ENCODE assay signal across 11 cellular contexts in genomic region chr9:34546102-34546833, GRCh38. TPM values are rescaled to one million over a fixed set of nuclear protein-coding genes. Genes with fewer than 3 reads are reported as not detected.
"Had no signal": no experiment of that assay in that cellular context is flagged by ENCODE, and none has a peak within 500 bp of the region (broad histone marks: within the 10 kb centered on the region; RNA-seq: fewer than 3 reads in every experiment).

No MANE protein-coding gene starts in this region.

- H3K36me3 Mint-ChIP-seq: activated naive CD8-positive, alpha-beta T cell; mesothelial cell of epicardium; natural killer cell treated with Interleukin-12 subunit alpha and Interleukin-12 subunit beta and Interleukin-15 and Interleukin-18, amount 100 ng/mL, for 72 hours had no signal

- H3K9me3 Mint-ChIP-seq: activated T-cell treated with anti-CD3 and anti-CD28 coated beads, Interleukin-2, amount 50 U/mL, for 72 hours; effector memory CD8-positive, alpha-beta T cell; mesothelial cell of epicardium; natural killer cell treated with Interleukin-12 subunit alpha and Interleukin-12 subunit beta and Interleukin-15 and Interleukin-18, amount 100 ng/mL, for 72 hours had no signal

- DNase-seq: lower lobe of right lung had no signal

- H3K4me1 Mint-ChIP-seq: mesothelial cell of epicardium had no signal

- H3K4me3 ChIP-seq: lower lobe of right lung, tibial artery had no signal

- H3K9ac ChIP-seq: parathyroid adenoma had no signal

- H3K4me1 ChIP-seq: lower lobe of right lung, parathyroid adenoma, tibial artery had no signal

- H3K9me3 ChIP-seq: lower lobe of right lung, tibial artery had no signal

- H3K27ac Mint-ChIP-seq: activated naive CD8-positive, alpha-beta T cell; activated T-cell treated with anti-CD3 and anti-CD28 coated beads, Interleukin-2, amount 50 U/mL, for 72 hours; effector memory CD8-positive, alpha-beta T cell; mesothelial cell of epicardium; natural killer cell treated with Interleukin-12 subunit alpha and Interleukin-12 subunit beta and Interleukin-15 and Interleukin-18, amount 100 ng/mL, for 72 hours had no signal

- H3K4me3 Mint-ChIP-seq: activated naive CD8-positive, alpha-beta T cell; activated T-cell treated with anti-CD3 and anti-CD28 coated beads, Interleukin-2, amount 50 U/mL, for 72 hours; effector memory CD8-positive, alpha-beta T cell; mesothelial cell of epicardium; natural killer cell treated with Interleukin-12 subunit alpha and Interleukin-12 subunit beta and Interleukin-15 and Interleukin-18, amount 100 ng/mL, for 72 hours; T-helper 17 cell had no signal

- H3K36me3 ChIP-seq: lower lobe of right lung, tibial artery had no signal

- H3K27ac ChIP-seq: epithelial cell of prostate, lower lobe of right lung, parathyroid adenoma, tibial artery had no signal

RNA-seq across cellular contexts. Expression of gene ENHO, which starts 23.5 kb away (rescaled TPM):
- total RNA-seq: dermis blood vessel endothelial cell; natural killer cell treated with Interleukin-12 subunit alpha and Interleukin-12 subunit beta and Interleukin-15 and Interleukin-18, amount 100 ng/mL, for 72 hours had no signal

RNA-seq across cellular contexts. Expression of gene CNTFR, which starts 43.3 kb away (rescaled TPM):
- total RNA-seq: activated T-cell treated with anti-CD3 and anti-CD28 coated beads, Interleukin-2, amount 50 U/mL, for 72 hours; dermis blood vessel endothelial cell; natural killer cell treated with Interleukin-12 subunit alpha and Interleukin-12 subunit beta and Interleukin-15 and Interleukin-18, amount 100 ng/mL, for 72 hours; T-helper 17 cell had no signal
